26 cellular contexts compared by ENCODE assay signal in genomic region chr2:117726747-117727146, GRCh38.
"Had no signal": no experiment of that assay in that cellular context is flagged by ENCODE, and none has a peak within 500 bp of the region (broad histone marks: within the 10 kb centered on the region; RNA-seq: fewer than 3 reads in every experiment).

No MANE protein-coding gene starts in this region.

- H3K4me3 Mint-ChIP-seq: natural killer cell; nephron progenitor cell; neural progenitor cell; stimulated activated effector memory CD8-positive, alpha-beta T cell treated with anti-CD3 and anti-CD28 coated beads, Interleukin-12 subunit alpha, Interleukin-12 subunit beta, amount 100 ng/mL, for 72 hours; stimulated activated naive CD8-positive, alpha-beta T cell treated with anti-CD3 and anti-CD28 coated beads, Interleukin-15, amount 100 ng/mL, for 72 hours had no signal

- DNase-seq: heart right ventricle; hippocampal formation; kidney glomerular epithelial cell; left cardiac atrium; left ventricle myocardium superior; lower lobe of right lung; mammary epithelial cell; mesenchymal stem cell; natural killer cell; nephron progenitor cell; occipital lobe; right cardiac atrium; sigmoid colon; spleen; stimulated activated CD4-positive, alpha-beta T cell treated with anti-CD3 and anti-CD28 coated beads, Interleukin-4, amount 100 ng/mL, for 24 hours; stimulated activated naive CD4-positive, alpha-beta T cell; stimulated activated naive CD8-positive, alpha-beta T cell treated with anti-CD3 and anti-CD28 coated beads, Interleukin-15, amount 100 ng/mL, for 72 hours; testis; thyroid gland; trophoblast cell; upper lobe of right lung had no signal

- H3K4me1 Mint-ChIP-seq: nephron progenitor cell, neural progenitor cell had no signal

- H3K36me3 ChIP-seq: heart right ventricle, lower lobe of right lung, neural progenitor cell, neutrophil, sigmoid colon, spleen, thyroid gland, upper lobe of right lung had no signal

- H3K27ac ChIP-seq: heart right ventricle, lower lobe of right lung, neural progenitor cell, neutrophil, parathyroid adenoma, sigmoid colon, spleen, testis, thyroid gland, upper lobe of right lung had no signal

- H3K36me3 Mint-ChIP-seq: natural killer cell; neural progenitor cell; stimulated activated effector memory CD8-positive, alpha-beta T cell treated with anti-CD3 and anti-CD28 coated beads, Interleukin-12 subunit alpha, Interleukin-12 subunit beta, amount 100 ng/mL, for 72 hours had no signal

- H3K9me3 ChIP-seq: lower lobe of right lung, neutrophil, sigmoid colon, testis, thyroid gland, upper lobe of right lung had no signal

- H3K27me3 ChIP-seq: neural progenitor cell, neutrophil, sigmoid colon, spleen, testis, thyroid gland, upper lobe of right lung had no signal

- ATAC-seq: heart right ventricle; left cardiac atrium; left lobe of liver; left ventricle myocardium superior; lower lobe of right lung; natural killer cell; right cardiac atrium; stimulated activated effector memory CD8-positive, alpha-beta T cell treated with anti-CD3 and anti-CD28 coated beads, Interleukin-12 subunit alpha, Interleukin-12 subunit beta, amount 100 ng/mL, for 72 hours; stimulated activated naive CD8-positive, alpha-beta T cell treated with anti-CD3 and anti-CD28 coated beads, Interleukin-15, amount 100 ng/mL, for 72 hours; upper lobe of right lung had no signal

- H3K27ac Mint-ChIP-seq: natural killer cell; nephron progenitor cell; neural progenitor cell; stimulated activated effector memory CD8-positive, alpha-beta T cell treated with anti-CD3 and anti-CD28 coated beads, Interleukin-12 subunit alpha, Interleukin-12 subunit beta, amount 100 ng/mL, for 72 hours; stimulated activated naive CD8-positive, alpha-beta T cell treated with anti-CD3 and anti-CD28 coated beads, Interleukin-15, amount 100 ng/mL, for 72 hours had no signal

- H3K9me3 Mint-ChIP-seq: natural killer cell; neural progenitor cell; stimulated activated effector memory CD8-positive, alpha-beta T cell treated with anti-CD3 and anti-CD28 coated beads, Interleukin-12 subunit alpha, Interleukin-12 subunit beta, amount 100 ng/mL, for 72 hours had no signal

- H3K4me1 ChIP-seq: heart right ventricle, lower lobe of right lung, neural progenitor cell, parathyroid adenoma, sigmoid colon, spleen, testis, thyroid gland, upper lobe of right lung had no signal

- H3K4me3 ChIP-seq: heart right ventricle, lower lobe of right lung, neural progenitor cell, sigmoid colon, spleen, testis, thyroid gland, upper lobe of right lung had no signal
